Comparison of ENCODE assay signal across 11 cellular contexts in the genomic region with DNA sequence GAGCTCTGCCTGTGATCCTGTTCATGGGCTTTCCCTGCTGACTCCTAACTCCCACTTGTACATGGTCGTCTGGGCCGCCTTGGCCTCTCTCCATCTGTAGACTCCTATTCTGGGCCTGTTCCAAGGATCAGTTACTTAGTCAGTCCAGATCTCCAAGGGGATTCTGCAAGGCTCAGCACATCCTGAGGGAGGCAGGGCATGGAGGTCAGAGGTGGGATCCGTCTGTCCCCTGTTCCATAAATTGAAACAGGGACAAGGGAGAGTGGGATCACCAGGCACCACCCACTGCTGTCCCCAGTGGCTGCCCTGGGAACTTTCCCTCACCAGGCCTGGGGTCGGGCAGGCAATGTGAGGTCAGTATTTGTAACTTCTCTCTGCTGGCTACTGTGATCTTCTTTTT. TPM values are rescaled to one million over a fixed set of nuclear protein-coding genes. Genes with fewer than 3 reads are reported as not detected.
A peak's percentile ranks its signal among the peaks of the same experiment; 100 is the strongest.
DNase-seq lines count a peak whose midpoint lies in the region; ATAC-seq and TF ChIP-seq lines count a peak whose summit lies in the region.
"Had no signal": no experiment of that assay in that cellular context is flagged by ENCODE, and none has a peak within 500 bp of the region (broad histone marks: within the 10 kb centered on the region; RNA-seq: fewer than 3 reads in every experiment).

No MANE protein-coding gene starts in this region.

- DNase-seq in ACHN: peak; percentile 23
- peak; percentile 58 for DNase-seq in GM23338 (ENCODE audit: low spot score)
- no peak for DNase-seq in brain microvascular endothelial cell
- no peak for DNase-seq in right lobe of liver
- DNase-seq in activated gamma-delta T cell (lab: John Stamatoyannopoulos, UW): no peak
- DNase-seq in activated CD4-positive, CD25-positive, alpha-beta regulatory T cell treated with anti-CD3 and anti-CD28 coated beads, Interleukin-2, amount 50 U/mL, for 72 hours: no peak
- no peak for DNase-seq in NCI-H526 treated with DMSO at 0.1 percent for 48 hours (lab: John Stamatoyannopoulos, UW)
- DNase-seq in SHP77 treated with DMSO at 0.1 percent for 48 hours (lab: John Stamatoyannopoulos, UW): no peak
- DNase-seq: activated T-cell treated with anti-CD3 and anti-CD28 coated beads, Interleukin-2, amount 50 U/mL, for 1 hour; DMS153 had no signal

- H3K4me3 Mint-ChIP-seq in GM23338: no peak overlapping the region; the same call in 2 of the 3 replicates

- H3K4me1 ChIP-seq in GM23338 (ENCODE audit: insufficient read depth): peaks cover 28% of the 10 kb centered on the region
- H3K4me1 ChIP-seq in right lobe of liver: no peaks in the 10 kb centered on the region

- 40% methylated on average over 1 of the region's 4 CpGs for WGBS in right lobe of liver (ENCODE audit: insufficient coverage, low coverage, low lambda C conversion rate, missing lambda C conversion rate)

- peak; percentile 50 to 51 for TF ChIP-seq CTCF in GM23338 (conservative IDR thresholded peaks at IDR 0.05; ENCODE audit: low read depth in 2 of 2)
- TF ChIP-seq CTCF in brain microvascular endothelial cell (IDR thresholded peaks at IDR 0.05; ENCODE audit: low read depth, low read length, missing control alignments): peak; percentile 46
- TF ChIP-seq CTCF in right lobe of liver (IDR thresholded peaks at IDR 0.05): peak in 2 of 4 donors; percentile 15 to 30

- no peaks in the 10 kb centered on the region; the same call in 1 of the 2 replicates for H4K20me1 ChIP-seq in GM23338 (replicated peaks; ENCODE audit: insufficient read depth)

- in situ Hi-C loops in ACHN (cut with HindIII; ENCODE audit: low pct_ligation_motif_present, low pct_unique_long_range_greater_than_20kb, low sequenced_read_pairs) (no loop called here), brain microvascular endothelial cell (cut with HindIII; ENCODE audit: low pct_ligation_motif_present, low sequenced_read_pairs) (no loop called here)

- H3K79me2 ChIP-seq in GM23338 (replicated peaks; ENCODE audit: insufficient read depth): no peaks in the 10 kb centered on the region

- intact Hi-C loops in right lobe of liver (cut with DNase I): loop anchor here in 1 of 2 donors (10.0 kb wide), 1 partner anchor 341 kb away; no protein-coding TSS in a partner anchor

- ATAC-seq in GM23338 (peak; percentile 87), right lobe of liver (peak; percentile 21 to 40 (median 29))

- TF ChIP-seq POLR2A in right lobe of liver (IDR thresholded peaks at IDR 0.05): no peak

- H3K27me3 ChIP-seq in GM23338 (ENCODE audit: insufficient read depth) (no peaks in the 10 kb centered on the region), brain microvascular endothelial cell (replicated peaks) (no peaks in the 10 kb centered on the region), right lobe of liver (no peaks in the 10 kb centered on the region)

- H3K4me1 Mint-ChIP-seq in GM23338: peaks cover 45% of the 10 kb centered on the region

- H3K9me3 Mint-ChIP-seq in GM23338: peaks cover 7% of the 10 kb centered on the region; the same call in 2 of the 3 replicates

- no peak overlapping the region for H2AFZ ChIP-seq in GM23338

- H3K36me3 ChIP-seq in GM23338 (ENCODE audit: insufficient read depth): no peaks in the 10 kb centered on the region
- H3K36me3 ChIP-seq in brain microvascular endothelial cell (replicated peaks): no peaks in the 10 kb centered on the region
- no peaks in the 10 kb centered on the region for H3K36me3 ChIP-seq in right lobe of liver

- H3K27ac Mint-ChIP-seq in GM23338: no peak overlapping the region

- no peaks in the 10 kb centered on the region for H3K9me2 ChIP-seq in GM23338 (ENCODE audit: insufficient read depth)

- no peaks in the 10 kb centered on the region for H3K36me3 Mint-ChIP-seq in GM23338 (ENCODE audit: low read depth)

- no peak overlapping the region for H3K4me2 ChIP-seq in GM23338
- H3K4me2 ChIP-seq: KMS-11 had no signal

- H3F3A ChIP-seq in GM23338 (replicated peaks; ENCODE audit: low read depth): peaks cover 4% of the 10 kb centered on the region; the same call in 1 of the 2 replicates

- no peaks in the 10 kb centered on the region for H3K9me3 ChIP-seq in right lobe of liver

- H3K27me3 Mint-ChIP-seq in GM23338 (ENCODE audit: insufficient read depth, low read depth, poor library complexity): peaks cover 6% of the 10 kb centered on the region

- no peak overlapping the region for H3K4me3 ChIP-seq in GM23338
- no peak overlapping the region for H3K4me3 ChIP-seq in brain microvascular endothelial cell (ENCODE audit: low read depth, low read length)
- H3K4me3 ChIP-seq in right lobe of liver: no peak overlapping the region

- H3K27ac ChIP-seq in GM23338 (ENCODE audit: low read depth): no peak overlapping the region
- no peak overlapping the region for H3K27ac ChIP-seq in brain microvascular endothelial cell
- H3K27ac ChIP-seq in right lobe of liver: no peak overlapping the region
- H3K27ac ChIP-seq: KMS-11 had no signal

TF ChIP-seq in GM23338, 12 proteins besides CTCF, POLR2A, EP300 and RAD21:
- TF ChIP-seq EZH2phosphoT487 (IDR thresholded peaks at IDR 0.05; ENCODE audit: unreplicated experiment) (no peak), JUNB (IDR thresholded peaks at IDR 0.05; ENCODE audit: unreplicated experiment) (no peak), CREB1 (CRISPR knock-in tag; IDR thresholded peaks at IDR 0.05; ENCODE audit: low read depth) (no peak), STAT1 (IDR thresholded peaks at IDR 0.05; ENCODE audit: unreplicated experiment) (no peak), NANOG (IDR thresholded peaks at IDR 0.05; ENCODE audit: borderline replicate concordance) (no peak), EZH2 (IDR thresholded peaks at IDR 0.05; ENCODE audit: low read depth, unreplicated experiment) (no peak), ZNF331 (CRISPR knock-in tag; IDR thresholded peaks at IDR 0.05; ENCODE audit: low read depth) (no peak)
- TF ChIP-seq, protein P1, sequence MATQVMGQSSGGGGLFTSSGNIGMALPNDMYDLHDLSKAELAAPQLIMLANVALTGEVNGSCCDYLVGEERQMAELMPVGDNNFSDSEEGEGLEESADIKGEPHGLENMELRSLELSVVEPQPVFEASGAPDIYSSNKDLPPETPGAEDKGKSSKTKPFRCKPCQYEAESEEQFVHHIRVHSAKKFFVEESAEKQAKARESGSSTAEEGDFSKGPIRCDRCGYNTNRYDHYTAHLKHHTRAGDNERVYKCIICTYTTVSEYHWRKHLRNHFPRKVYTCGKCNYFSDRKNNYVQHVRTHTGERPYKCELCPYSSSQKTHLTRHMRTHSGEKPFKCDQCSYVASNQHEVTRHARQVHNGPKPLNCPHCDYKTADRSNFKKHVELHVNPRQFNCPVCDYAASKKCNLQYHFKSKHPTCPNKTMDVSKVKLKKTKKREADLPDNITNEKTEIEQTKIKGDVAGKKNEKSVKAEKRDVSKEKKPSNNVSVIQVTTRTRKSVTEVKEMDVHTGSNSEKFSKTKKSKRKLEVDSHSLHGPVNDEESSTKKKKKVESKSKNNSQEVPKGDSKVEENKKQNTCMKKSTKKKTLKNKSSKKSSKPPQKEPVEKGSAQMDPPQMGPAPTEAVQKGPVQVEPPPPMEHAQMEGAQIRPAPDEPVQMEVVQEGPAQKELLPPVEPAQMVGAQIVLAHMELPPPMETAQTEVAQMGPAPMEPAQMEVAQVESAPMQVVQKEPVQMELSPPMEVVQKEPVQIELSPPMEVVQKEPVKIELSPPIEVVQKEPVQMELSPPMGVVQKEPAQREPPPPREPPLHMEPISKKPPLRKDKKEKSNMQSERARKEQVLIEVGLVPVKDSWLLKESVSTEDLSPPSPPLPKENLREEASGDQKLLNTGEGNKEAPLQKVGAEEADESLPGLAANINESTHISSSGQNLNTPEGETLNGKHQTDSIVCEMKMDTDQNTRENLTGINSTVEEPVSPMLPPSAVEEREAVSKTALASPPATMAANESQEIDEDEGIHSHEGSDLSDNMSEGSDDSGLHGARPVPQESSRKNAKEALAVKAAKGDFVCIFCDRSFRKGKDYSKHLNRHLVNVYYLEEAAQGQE (IDR thresholded peaks at IDR 0.05; ENCODE audit: unreplicated experiment): no peak
- TF ChIP-seq, protein P2, sequence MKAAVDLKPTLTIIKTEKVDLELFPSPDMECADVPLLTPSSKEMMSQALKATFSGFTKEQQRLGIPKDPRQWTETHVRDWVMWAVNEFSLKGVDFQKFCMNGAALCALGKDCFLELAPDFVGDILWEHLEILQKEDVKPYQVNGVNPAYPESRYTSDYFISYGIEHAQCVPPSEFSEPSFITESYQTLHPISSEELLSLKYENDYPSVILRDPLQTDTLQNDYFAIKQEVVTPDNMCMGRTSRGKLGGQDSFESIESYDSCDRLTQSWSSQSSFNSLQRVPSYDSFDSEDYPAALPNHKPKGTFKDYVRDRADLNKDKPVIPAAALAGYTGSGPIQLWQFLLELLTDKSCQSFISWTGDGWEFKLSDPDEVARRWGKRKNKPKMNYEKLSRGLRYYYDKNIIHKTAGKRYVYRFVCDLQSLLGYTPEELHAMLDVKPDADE (IDR thresholded peaks at IDR 0.05): no peak

RNA-seq across cellular contexts. Expression of gene KCTD10, which starts 43.5 kb away (rescaled TPM):
- total RNA-seq in GM23338 (2014; rRNA removed; shearing (Covaris generic)): 45.2 and 56.2 TPM in 2 replicates
- polyA plus RNA-seq in GM23338 (2016; fragmentation: Nextera tagmentation; extraction: Ambion mirVana): 15.8 and 16.8 TPM in 2 replicates
- 10 to 100 TPM in 4 of 6 experiments, 1 to 10 TPM in 2; 5.8 to 20.2 (median 11.6) TPM for total RNA-seq in right lobe of liver

RNA-seq across cellular contexts. Expression of gene UBE3B, which starts 43.8 kb away (rescaled TPM):
- total RNA-seq in GM23338 (2014; rRNA removed; shearing (Covaris generic)): 20.7 and 20.8 TPM in 2 replicates
- polyA plus RNA-seq in GM23338 (2016; fragmentation: Nextera tagmentation; extraction: Ambion mirVana): 20.8 and 26.8 TPM in 2 replicates
- total RNA-seq in right lobe of liver: 10 to 100 TPM; 15.3 to 31.8 (median 22.5) TPM

Comparison
In these comparisons a context has a peak if more than half of its experiments do, and no peak if none do; other contexts are left out.
1. DNase-seq: peak in ACHN (single experiment) and GM23338 (single experiment); none in brain microvascular endothelial cell (single experiment), right lobe of liver (0 of 3), activated gamma-delta T cell (single experiment), activated CD4-positive, CD25-positive, alpha-beta regulatory T cell treated with anti-CD3 and anti-CD28 coated beads, Interleukin-2, amount 50 U/mL, for 72 hours (single experiment), NCI-H526 treated with DMSO at 0.1 percent for 48 hours (single experiment) and SHP77 treated with DMSO at 0.1 percent for 48 hours (single experiment).